In the genomic region with DNA sequence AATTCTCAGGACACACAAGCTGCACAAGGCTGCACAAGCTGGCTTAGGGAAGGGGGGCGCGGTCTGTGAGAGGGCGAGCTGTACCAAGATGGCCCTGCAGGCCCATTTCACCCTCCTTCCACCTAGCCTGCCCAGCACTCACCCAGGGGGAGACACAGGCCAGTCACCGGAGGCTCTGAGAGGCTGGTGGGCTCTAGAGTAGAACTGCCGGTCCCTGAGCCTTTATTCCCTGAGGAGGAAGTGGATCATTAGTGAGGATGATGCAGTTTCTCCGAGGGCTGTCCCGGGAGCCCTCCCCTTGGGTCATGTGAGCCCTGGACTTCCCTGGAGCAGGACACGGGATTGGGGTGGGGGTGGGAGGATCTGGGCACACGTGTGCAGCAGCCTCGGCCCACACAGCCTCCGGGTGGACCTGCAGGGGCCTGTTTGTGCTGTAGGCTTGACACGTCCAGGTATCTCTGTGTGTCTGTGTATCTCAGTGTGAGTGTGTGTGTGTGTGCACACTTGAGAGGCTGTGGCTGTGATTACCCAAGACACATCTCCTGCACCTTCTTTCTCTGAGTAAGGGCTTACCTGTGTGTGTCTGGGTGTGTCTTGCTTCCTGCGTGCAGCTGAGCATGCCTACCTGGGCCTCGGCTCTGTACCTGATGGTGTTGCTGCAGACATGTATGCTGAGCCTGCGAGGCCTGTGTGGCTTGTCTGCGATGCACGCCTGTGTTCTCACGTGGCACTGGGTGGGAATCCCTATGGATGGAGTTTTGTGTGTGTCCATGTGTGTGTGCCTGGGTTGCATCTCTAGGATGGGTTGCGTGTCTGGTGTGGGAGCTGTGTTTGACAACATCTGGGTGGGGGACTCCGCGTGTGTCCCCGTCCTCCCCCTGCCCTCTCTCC, we compare ENCODE assay signal across 10 cellular contexts. TPM values are rescaled to one million over a fixed set of nuclear protein-coding genes. Genes with fewer than 3 reads are reported as not detected.
DNase-seq lines count a peak whose midpoint lies in the region; ATAC-seq, FAIRE-seq and TF ChIP-seq lines count a peak whose summit lies in the region.
"Had no signal": no experiment of that assay in that cellular context is flagged by ENCODE, and none has a peak within 500 bp of the region (broad histone marks: within the 10 kb centered on the region; RNA-seq: fewer than 3 reads in every experiment).

ACP5 (minus strand) TSS at position 195 of the 891 bp plus-strand sequence. CDS start 328 bp downstream, outside the sequence.

- no peak for ATAC-seq in naive thymus-derived CD4-positive, alpha-beta T cell
- ATAC-seq in GM18858 (IDR thresholded peaks at IDR 0.05; ENCODE audit: unreplicated experiment) (no peak), GM19328 (IDR thresholded peaks at IDR 0.05; ENCODE audit: unreplicated experiment) (no peak)

- POLR2A ChIA-PET in naive thymus-derived CD4-positive, alpha-beta T cell (lab: Charles Lee), result interaction anchor here (0.8 to 6.0 kb wide), 4 partner anchors 9 to 203 kb away, joined by 3 to 33 read pairs (median 5); partner anchors contain the start of genes ELOF1 and SWSAP1

- H3K9me3 Mint-ChIP-seq in naive thymus-derived CD4-positive, alpha-beta T cell, result no peaks in the 10 kb centered on the region
- H3K9me3 Mint-ChIP-seq in osteocyte (ENCODE audit: unreplicated experiment), result no peaks in the 10 kb centered on the region

- TF ChIP-seq POLR2A in H54 (IDR thresholded peaks at IDR 0.05; ENCODE audit: low read depth, low read length), result no peak

- intact Hi-C loops in naive thymus-derived CD4-positive, alpha-beta T cell (cut with micrococcal nuclease), result loop anchor here in 1 of 2 donors (1.0 to 2.0 kb wide), 2 partner anchors 17 to 72 kb away; partner anchors contain the start of gene ZNF653

- H3K4me3 Mint-ChIP-seq in naive thymus-derived CD4-positive, alpha-beta T cell, result peak within 1 kb of the TSS; percentile 72 to 89 (median 84)
- no peak within 1 kb of the TSS for H3K4me3 Mint-ChIP-seq in osteocyte (ENCODE audit: unreplicated experiment)

- peak within 1 kb of the TSS; percentile 33 to 93 (median 85) for H3K27ac Mint-ChIP-seq in naive thymus-derived CD4-positive, alpha-beta T cell
- no peak within 1 kb of the TSS for H3K27ac Mint-ChIP-seq in osteocyte (ENCODE audit: unreplicated experiment)

- H3K4me3 ChIP-seq in BE2C (ENCODE audit: low read depth, low read length), result 0 out of 2 replicates have a peak within 1 kb of the TSS, but pooled peaks have one; percentile 14
- peak within 1 kb of the TSS; percentile 50 for H3K4me3 ChIP-seq in epithelial cell of proximal tubule (ENCODE audit: low read depth, low read length)
- H3K4me3 ChIP-seq in naive thymus-derived CD4-positive, alpha-beta T cell (ENCODE audit: low read length), result peak within 1 kb of the TSS; percentile 65
- H3K4me3 ChIP-seq: SK-N-MC had no signal

- FAIRE-seq in H54 (lab: Jason Lieb, UNC), result no peak

- H3K27ac ChIP-seq in naive thymus-derived CD4-positive, alpha-beta T cell (ENCODE audit: low read depth, low read length), result peak within 1 kb of the TSS; percentile 75
- H3K27ac ChIP-seq: HL-60, SK-N-MC had no signal

- peaks cover 0 to 15% (median 0%) of the 10 kb centered on the region in 5 donors for H3K36me3 Mint-ChIP-seq in naive thymus-derived CD4-positive, alpha-beta T cell
- no peaks in the 10 kb centered on the region for H3K36me3 Mint-ChIP-seq in osteocyte (ENCODE audit: unreplicated experiment)

- H3K27me3 Mint-ChIP-seq in naive thymus-derived CD4-positive, alpha-beta T cell, result no peaks in the 10 kb centered on the region
- no peaks in the 10 kb centered on the region for H3K27me3 Mint-ChIP-seq in osteocyte (ENCODE audit: unreplicated experiment)

- DNase-seq in BE2C (peak; percentile 32), epithelial cell of proximal tubule (ENCODE audit: low read depth) (no peak), H54 (ENCODE audit: insufficient read length, low spot score) (no peak), osteocyte (ENCODE audit: extremely low spot score, unreplicated experiment) (no peak)
- peak in 5 of 9 donors; percentile 16 to 41 (median 29) for DNase-seq in naive thymus-derived CD4-positive, alpha-beta T cell

- H3K4me1 ChIP-seq in BE2C, result peaks cover 5% of the 10 kb centered on the region; the same call in 1 of the 2 replicates
- peaks cover 9 to 36% of the 10 kb centered on the region in 2 donors for H3K4me1 ChIP-seq in naive thymus-derived CD4-positive, alpha-beta T cell (ENCODE audit: control insufficient read depth in 2 of 2, insufficient read depth in 2 of 2, low read length in 2 of 2)

- no peaks in the 10 kb centered on the region for H3K36me3 ChIP-seq in BE2C
- H3K36me3 ChIP-seq in naive thymus-derived CD4-positive, alpha-beta T cell (ENCODE audit: control insufficient read depth in 2 of 3, insufficient read depth in 3 of 3, low read length in 3 of 3), result peaks cover 0 to 18% (median 0%) of the 10 kb centered on the region in 3 experiments

- H3K4me1 Mint-ChIP-seq in naive thymus-derived CD4-positive, alpha-beta T cell, result peaks cover 16 to 47% (median 32%) of the 10 kb centered on the region in 7 donors
- peaks cover 14% of the 10 kb centered on the region for H3K4me1 Mint-ChIP-seq in osteocyte (ENCODE audit: unreplicated experiment)

- CTCF ChIA-PET in naive thymus-derived CD4-positive, alpha-beta T cell (lab: Charles Lee), result interaction anchor here (1.8 kb wide), 1 partner anchor 10 kb away, joined by 4 read pairs; no protein-coding TSS in a partner anchor

- no peaks in the 10 kb centered on the region for H3K27me3 ChIP-seq in BE2C
- H3K27me3 ChIP-seq in naive thymus-derived CD4-positive, alpha-beta T cell (ENCODE audit: control insufficient read depth in 2 of 2, insufficient read depth in 2 of 2, low read length in 2 of 2), result no peaks in the 10 kb centered on the region

- TF ChIP-seq CTCF in BE2C (IDR thresholded peaks at IDR 0.05; ENCODE audit: low read depth, low read length), result no peak
- TF ChIP-seq CTCF in epithelial cell of proximal tubule (conservative IDR thresholded peaks at IDR 0.05; ENCODE audit: low read depth, low read length), result no peak
- no peak for TF ChIP-seq CTCF in osteocyte (IDR thresholded peaks at IDR 0.05)

- no peaks in the 10 kb centered on the region for H3K9me3 ChIP-seq in BE2C
- H3K9me3 ChIP-seq in naive thymus-derived CD4-positive, alpha-beta T cell (ENCODE audit: control insufficient read depth in 2 of 3, low read length in 3 of 3), result no peaks in the 10 kb centered on the region

TF ChIP-seq in PFSK-1, 5 proteins besides CTCF, POLR2A, EP300 and RAD21:
- TF ChIP-seq TAF1 (IDR thresholded peaks at IDR 0.05; ENCODE audit: borderline replicate concordance, insufficient read depth, low read length) (no peak), FOXP2 (optimal IDR thresholded peaks at IDR 0.05; ENCODE audit: borderline replicate concordance, extremely low read depth, extremely low read length, insufficient read depth) (peak; percentile 62)

RNA-seq across cellular contexts. Expression of gene ACP5, which starts in this region (rescaled TPM):
- 118 TPM for polyA plus RNA-seq in BE2C (2012; ENCODE audit: insufficient read depth, insufficient read length, low read depth)
- polyA plus RNA-seq in PFSK-1 (2012; ENCODE audit: insufficient read length, low read depth), result 3.7 TPM
- 3.3 and 4.4 TPM in 2 replicates for total RNA-seq in epithelial cell of proximal tubule
- 10 to 100 TPM; 17.4 to 29.6 (median 23.9) TPM for total RNA-seq in naive thymus-derived CD4-positive, alpha-beta T cell
- polyA plus RNA-seq in naive thymus-derived CD4-positive, alpha-beta T cell, result 10 to 100 TPM; 14.7 to 21.5 TPM
- total RNA-seq in osteocyte, result 1.3 and 1.6 TPM in 2 replicates

Comparison
In these comparisons a context has a peak if more than half of its experiments do, and no peak if none do; other contexts are left out.
1. DNase-seq: peak in BE2C (single experiment) and naive thymus-derived CD4-positive, alpha-beta T cell (5 of 9); none in epithelial cell of proximal tubule (single experiment), H54 (single experiment) and osteocyte (single experiment).
2. H3K4me3 ChIP-seq: peak in every context shown above with its lines; median percentile 65 in naive thymus-derived CD4-positive, alpha-beta T cell; 50 in epithelial cell of proximal tubule; 14 in BE2C.